Comparison of ENCODE assay signal across 15 cellular contexts in the genomic region with DNA sequence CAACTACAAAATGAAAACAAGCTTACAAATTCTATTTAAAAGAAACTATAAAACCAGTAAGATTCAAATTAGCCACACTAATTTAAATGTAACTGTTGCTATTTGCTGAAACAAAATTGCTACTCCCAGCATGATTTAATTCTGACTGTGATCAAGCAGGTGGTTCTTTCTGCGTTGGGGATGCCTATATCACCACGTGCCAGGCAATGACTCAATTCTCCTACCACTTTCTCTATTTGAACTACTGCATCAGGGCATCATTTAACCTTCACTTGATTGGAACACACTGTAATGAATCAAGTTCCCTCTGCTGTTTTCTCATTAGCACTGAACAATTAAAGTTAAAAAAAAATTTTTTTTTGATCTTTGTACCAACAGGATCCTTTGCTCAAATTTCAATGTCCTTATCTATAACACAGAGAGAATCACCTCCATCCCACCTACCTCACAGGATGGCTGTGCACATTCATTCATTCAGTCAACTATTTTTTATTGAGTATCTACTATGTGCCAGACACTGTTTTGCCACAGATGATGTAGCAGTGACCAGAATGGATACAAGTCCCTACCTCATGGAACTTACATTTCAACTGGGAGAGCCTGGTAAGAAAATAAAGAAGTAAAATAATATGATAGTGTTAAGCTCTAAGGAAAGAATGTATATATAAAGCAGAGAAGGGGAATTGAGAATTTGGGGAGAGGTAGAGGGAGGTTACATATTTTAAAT. TPM values are rescaled to one million over a fixed set of nuclear protein-coding genes. Genes with fewer than 3 reads are reported as not detected.
DNase-seq lines count a peak whose midpoint lies in the region; ATAC-seq and TF ChIP-seq lines count a peak whose summit lies in the region.
"Had no signal": no experiment of that assay in that cellular context is flagged by ENCODE, and none has a peak within 500 bp of the region (broad histone marks: within the 10 kb centered on the region; RNA-seq: fewer than 3 reads in every experiment).

No MANE protein-coding gene starts in this region.

- H3F3A ChIP-seq in PC-3 (ENCODE audit: low read length, unreplicated experiment): no peaks in the 10 kb centered on the region

- H3K27me3 ChIP-seq in PC-3 (ENCODE audit: low read length) (no peaks in the 10 kb centered on the region), foreskin keratinocyte (peaks cover 5% of the 10 kb centered on the region)
- H3K27me3 ChIP-seq: upper lobe of left lung had no signal

- H3K9me2 ChIP-seq in PC-3 (replicated peaks; ENCODE audit: low read length): no peaks in the 10 kb centered on the region

- no peaks in the 10 kb centered on the region for H3K79me2 ChIP-seq in PC-3 (ENCODE audit: low read length)

- no peak overlapping the region for H3K4me2 ChIP-seq in PC-3 (ENCODE audit: low read length)

- intact Hi-C loops in PC-3 (cut with micrococcal nuclease): no loop called here

- ATAC-seq in PC-3 (peak; percentile 70), foreskin keratinocyte (peak; percentile 65), left lobe of liver (no peak)
- ATAC-seq: psoas muscle; stimulated activated memory B cell treated with anti-CD40 and anti-IgM and Interleukin-4, amounts not matched to agents 10 μg/mL and 1 μg/mL and 100 μg/mL, for 72 hours had no signal

- H3K27ac ChIP-seq in PC-3 (ENCODE audit: low read length) (no peak overlapping the region), foreskin keratinocyte (no peak overlapping the region)
- H3K27ac ChIP-seq: C4-2B, psoas muscle, upper lobe of left lung had no signal

- H4K20me1 ChIP-seq in PC-3 (ENCODE audit: low read length): no peaks in the 10 kb centered on the region

- no peaks in the 10 kb centered on the region for H3K36me3 ChIP-seq in PC-3 (ENCODE audit: low read depth, low read length)
- H3K36me3 ChIP-seq: upper lobe of left lung had no signal

- TF ChIP-seq CTCF in PC-3 (conservative IDR thresholded peaks at IDR 0.05; ENCODE audit: low read depth, low read length): no peak
- no peak for TF ChIP-seq CTCF in foreskin keratinocyte (conservative IDR thresholded peaks at IDR 0.05)

- no peaks in the 10 kb centered on the region for H3K9me3 ChIP-seq in PC-3 (ENCODE audit: low read length)
- H3K9me3 ChIP-seq: psoas muscle, upper lobe of left lung had no signal

- H3K4me1 ChIP-seq in PC-3 (ENCODE audit: insufficient read depth, low read length) (no peaks in the 10 kb centered on the region), foreskin keratinocyte (peaks cover 7% of the 10 kb centered on the region)
- H3K4me1 ChIP-seq: psoas muscle, upper lobe of left lung had no signal

- no TSS peak for BruUV-seq in PC-3 (replicated peaks; lab: Mats Ljungman, UMichigan)

- no peak overlapping the region for H3K4me3 ChIP-seq in PC-3 (ENCODE audit: low read length)
- H3K4me3 ChIP-seq: psoas muscle, upper lobe of left lung had no signal

- no peak overlapping the region for H3K9ac ChIP-seq in PC-3 (ENCODE audit: low read length)

- POLR2A ChIA-PET in PC-3 (lab: Charles Lee; ENCODE audit: unreplicated experiment): interaction anchor here (0.6 kb wide), 2 partner anchors 15 to 55 kb away, joined by 4 to 7 read pairs; no protein-coding TSS in a partner anchor

- peak; percentile 25 to 31 for DNase-seq in activated CD4-positive, alpha-beta T cell treated with anti-CD3 and anti-CD28 coated beads, Interleukin-2, amount 50 U/mL, for 48 hours
- no peak for DNase-seq in activated CD4-positive, alpha-beta T cell treated with anti-CD3 and anti-CD28 coated beads, Interleukin-2, amount 50 U/mL, for 4 hours
- peak; percentile 22 for DNase-seq in EH (ENCODE audit: low read depth)
- no peak for DNase-seq in PC-3
- peak in 1 of 2 donors; percentile 52 for DNase-seq in foreskin keratinocyte
- no peak for DNase-seq in NCI-H1092 treated with DMSO at 0.1 percent for 48 hours (lab: John Stamatoyannopoulos, UW)
- no peak for DNase-seq in left lobe of liver (ENCODE audit: low spot score)
- DNase-seq in COLO829 (ENCODE audit: low spot score): no peak
- DNase-seq: kidney glomerular epithelial cell, midbrain, NCI-H187 treated with DMSO at 0.1 percent for 48 hours, psoas muscle, upper lobe of left lung had no signal

- CTCF ChIA-PET in PC-3 (lab: Charles Lee): interaction anchor here (1.0 kb wide), 1 partner anchor 121 kb away, joined by 4 read pairs; no protein-coding TSS in a partner anchor

- H2AFZ ChIP-seq in PC-3 (ENCODE audit: low read length): no peak overlapping the region

RNA-seq across cellular contexts. Expression of a gene that starts 8.0 kb away (rescaled TPM):
- total RNA-seq in PC-3 (2014; rRNA removed): 303 and 400 TPM in 2 replicates
- total RNA-seq in foreskin keratinocyte: 687 and 748 TPM in 2 replicates
- polyA plus RNA-seq in foreskin keratinocyte: 401 and 426 TPM in 2 replicates
- total RNA-seq in left lobe of liver: 60.1 TPM

Comparison
In these comparisons a context has a peak if more than half of its experiments do, and no peak if none do; other contexts are left out.
1. DNase-seq: peak in activated CD4-positive, alpha-beta T cell treated with anti-CD3 and anti-CD28 coated beads, Interleukin-2, amount 50 U/mL, for 48 hours (2 of 2) and EH (single experiment); none in activated CD4-positive, alpha-beta T cell treated with anti-CD3 and anti-CD28 coated beads, Interleukin-2, amount 50 U/mL, for 4 hours (0 of 2), PC-3 (single experiment), NCI-H1092 treated with DMSO at 0.1 percent for 48 hours (single experiment), left lobe of liver (single experiment) and COLO829 (single experiment).